ENCODE assay signal across 9 cellular contexts in the genomic region with DNA sequence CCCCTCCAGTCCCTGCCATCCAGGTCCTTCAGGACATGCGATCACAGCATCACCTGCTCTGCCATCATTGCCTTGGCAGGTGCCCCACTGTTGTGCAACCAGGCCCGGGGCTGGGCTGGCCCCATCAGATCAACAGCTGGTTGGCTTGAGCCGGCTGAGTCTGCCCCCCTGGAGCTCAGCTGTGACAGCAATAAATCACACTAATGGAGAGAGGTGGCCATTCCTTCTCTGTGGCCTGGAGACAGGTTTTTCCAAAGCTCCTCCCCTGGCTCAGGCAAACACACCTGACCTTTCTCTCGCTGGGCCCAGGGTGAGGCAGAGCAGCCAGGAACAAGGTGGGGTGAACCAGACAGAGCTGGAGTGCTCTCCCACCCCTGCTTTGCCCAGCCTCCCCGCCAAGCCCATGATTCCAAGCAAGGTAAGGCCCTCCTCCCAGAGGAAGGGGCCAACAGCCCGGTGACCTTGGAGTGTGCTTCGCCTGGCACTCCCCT. TPM values are rescaled to one million over a fixed set of nuclear protein-coding genes. Genes with fewer than 3 reads are reported as not detected.
DNase-seq lines count a peak whose midpoint lies in the region; TF ChIP-seq lines count a peak whose summit lies in the region.
"Had no signal": no experiment of that assay in that cellular context is flagged by ENCODE, and none has a peak within 500 bp of the region (broad histone marks: within the 10 kb centered on the region; RNA-seq: fewer than 3 reads in every experiment).

No MANE protein-coding gene starts in this region.

- peaks cover 4% of the 10 kb centered on the region for H3K27me3 Mint-ChIP-seq in Caco-2 (ENCODE audit: insufficient read depth, unreplicated experiment)

- POLR2A ChIA-PET in Caco-2 (lab: Charles Lee) (no interaction called here), GM10248 (lab: Yijun Ruan, JAX) (no interaction called here)

- H3K4me3 ChIP-seq in Caco-2 (ENCODE audit: low read depth, low read length) (no peak overlapping the region), SJCRH30 (no peak overlapping the region)

- H3K27ac Mint-ChIP-seq in Caco-2 (ENCODE audit: unreplicated experiment), result no peak overlapping the region

- peaks cover 38% of the 10 kb centered on the region for H3K4me1 Mint-ChIP-seq in Caco-2 (ENCODE audit: low read depth, unreplicated experiment)

- no TSS peak for BruUV-seq in Caco-2 (replicated peaks; lab: Mats Ljungman, UMichigan)

- H3K4me1 ChIP-seq in Caco-2 (peaks cover 17% of the 10 kb centered on the region), SJCRH30 (peaks cover 13% of the 10 kb centered on the region)

- H3K9me3 Mint-ChIP-seq in Caco-2 (ENCODE audit: unreplicated experiment), result no peaks in the 10 kb centered on the region

- peak overlapping the region; percentile 12 for H3K4me3 Mint-ChIP-seq in Caco-2 (ENCODE audit: unreplicated experiment)

- H3K9me3 ChIP-seq in Caco-2 (no peaks in the 10 kb centered on the region), SJCRH30 (replicated peaks) (no peaks in the 10 kb centered on the region)

- peak; percentile 84 to 91 for DNase-seq in Caco-2
- peak; percentile 77 for DNase-seq in NCI-H1092 (lab: John Stamatoyannopoulos, UW)
- peak; percentile 45 to 57 for DNase-seq in SJCRH30
- peak; percentile 86 for DNase-seq in mesenteric fat pad (ENCODE audit: low spot score)
- no peak for DNase-seq in T-helper 1 cell
- no peak for DNase-seq in GM10248 (ENCODE audit: extremely low spot score)
- DNase-seq in germinal center (ENCODE audit: low spot score), result no peak
- no peak for DNase-seq in activated gamma-delta T cell (lab: John Stamatoyannopoulos, UW)
- DNase-seq: stimulated activated CD4-positive, alpha-beta T cell treated with anti-CD3 and anti-CD28 coated beads, Interleukin-4, amount 100 ng/mL, for 24 hours had no signal

- peaks cover 5% of the 10 kb centered on the region for H3K36me3 Mint-ChIP-seq in Caco-2 (ENCODE audit: insufficient read depth, unreplicated experiment)

- no peak for TF ChIP-seq CTCF in Caco-2 (IDR thresholded peaks at IDR 0.05; ENCODE audit: insufficient read depth in 1 of 2, low read depth in 1 of 2, low read length in 1 of 2, severe bottlenecking in 1 of 2, unreplicated experiment in 1 of 2)
- TF ChIP-seq CTCF in GM10248 (IDR thresholded peaks at IDR 0.05; ENCODE audit: control extremely low read depth, extremely low read depth, low read depth, missing control alignments), result no peak

- no peaks in the 10 kb centered on the region for H3K27me3 ChIP-seq in Caco-2 (replicated peaks; ENCODE audit: control insufficient read depth, insufficient read depth, low read length)
- no peaks in the 10 kb centered on the region for H3K27me3 ChIP-seq in SJCRH30

- H3K27ac ChIP-seq in SJCRH30, result no peak overlapping the region

- H3K36me3 ChIP-seq in Caco-2 (ENCODE audit: control insufficient read depth, insufficient read depth, low read length) (no peaks in the 10 kb centered on the region), SJCRH30 (no peaks in the 10 kb centered on the region)

- CTCF ChIA-PET in Caco-2 (lab: Charles Lee), result interaction anchor here (0.6 to 2.9 kb wide), 17 partner anchors 9 to 1529 kb away, joined by 3 to 26 read pairs (median 5); a partner anchor contains a TSS
- CTCF ChIA-PET in GM10248 (lab: Yijun Ruan, JAX), result interaction anchor here (1.2 to 9.6 kb wide), 12 partner anchors 10 to 220 kb away, joined by 3 to 84 read pairs (median 7); a partner anchor contains a TSS

- intact Hi-C loops in Caco-2 (cut with micrococcal nuclease; ENCODE audit: unreplicated experiment), result no loop called here

RNA-seq across cellular contexts. Expression of a gene that starts 8.9 kb away (rescaled TPM):
- total RNA-seq in Caco-2 (2022) (0.48 TPM in 1 of 2 replicates, not detected in the other), mesenteric fat pad (3.2 TPM)
- 0.14 and 0.15 TPM in 2 replicates for total RNA-seq in SJCRH30 (2014; rRNA removed; shearing (Covaris generic))

RNA-seq across cellular contexts. Expression of a gene that starts 36.4 kb away (rescaled TPM):
- not detected in 2 replicates for total RNA-seq in Caco-2 (2022)
- total RNA-seq in SJCRH30 (2014; rRNA removed; shearing (Covaris generic)), result not detected in 2 replicates
- 0.45 TPM for total RNA-seq in mesenteric fat pad

RNA-seq across cellular contexts. Expression of a gene that starts 43.0 kb away (rescaled TPM):
- total RNA-seq in Caco-2 (2022) (0.86 and 1.0 TPM in 2 replicates), mesenteric fat pad (21.5 TPM)
- 86.9 and 90.1 TPM in 2 replicates for total RNA-seq in SJCRH30 (2014; rRNA removed; shearing (Covaris generic))

Comparison
In these comparisons a context has a peak if more than half of its experiments do, and no peak if none do; other contexts are left out.
1. DNase-seq: peak in Caco-2 (2 of 2), NCI-H1092 (single experiment), SJCRH30 (2 of 2) and mesenteric fat pad (single experiment); none in T-helper 1 cell (0 of 5), GM10248 (single experiment), germinal center (single experiment) and activated gamma-delta T cell (single experiment).
2. RNA of a gene that starts 43.0 kb away (total RNA-seq): 86.9 to 90.1 TPM in SJCRH30 and 21.5 TPM in mesenteric fat pad (single experiment); 0.86 to 1.0 TPM in Caco-2; every median in the first group is over 10 times any median in the second.